In the genomic region with DNA sequence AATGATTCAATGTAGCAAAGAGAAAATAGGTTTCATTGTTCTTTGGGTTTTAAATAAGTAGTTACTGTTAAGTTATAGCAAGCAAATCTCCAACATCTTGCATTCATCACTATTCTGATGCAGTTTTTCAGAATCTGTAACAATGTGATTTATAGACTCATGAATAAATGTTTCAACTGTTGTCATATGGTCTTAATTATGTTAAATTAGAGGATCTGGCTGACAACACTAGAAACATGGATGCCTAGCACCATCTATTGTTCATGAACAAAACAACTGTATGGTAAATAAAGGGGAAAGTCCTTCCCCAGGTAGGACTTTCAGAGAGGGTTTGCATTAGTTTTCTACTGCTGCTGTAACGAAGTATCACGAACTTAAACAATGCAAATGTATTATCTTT, we compare ENCODE assay signal across 11 cellular contexts.
A peak's percentile ranks its signal among the peaks of the same experiment; 100 is the strongest.
DNase-seq lines count a peak whose midpoint lies in the region; ATAC-seq and TF ChIP-seq lines count a peak whose summit lies in the region.
"Had no signal": no experiment of that assay in that cellular context is flagged by ENCODE, and none has a peak within 500 bp of the region (broad histone marks: within the 10 kb centered on the region; RNA-seq: fewer than 3 reads in every experiment).

No MANE protein-coding gene starts in this region.

- H3K4me3 ChIP-seq in kidney epithelial cell (ENCODE audit: low read depth, low read length), result no peak overlapping the region

- DNase-seq in DMS53 treated with DMSO at 0.1 percent for 48 hours (lab: John Stamatoyannopoulos, UW; ENCODE audit: unreplicated experiment), result peak; percentile 90
- DNase-seq in kidney epithelial cell (ENCODE audit: low read depth), result no peak
- DNase-seq in stimulated activated CD4-positive, alpha-beta T cell treated with anti-CD3 and anti-CD28 coated beads, Interleukin-2, amount 100 ng/mL, for 48 hours, result no peak
- DNase-seq: activated naive CD4-positive, alpha-beta T cell treated with anti-CD3 and anti-CD28 coated beads for 36 hours; stimulated activated naive B cell treated with anti-CD40 and anti-IgM and Interleukin-4, amounts not matched to agents 10 μg/mL and 1 μg/mL and 100 μg/mL, for 72 hours had no signal

- no peaks in the 10 kb centered on the region for H3K36me3 ChIP-seq in kidney epithelial cell (ENCODE audit: control insufficient read depth, insufficient read depth, low read length)

- TF ChIP-seq CTCF in kidney epithelial cell (IDR thresholded peaks at IDR 0.05; ENCODE audit: insufficient read depth, low read length, poor library complexity, severe bottlenecking), result peak; percentile 16

- peak; percentile 48 for ATAC-seq in HG02610 (IDR thresholded peaks at IDR 0.05; ENCODE audit: unreplicated experiment)
- ATAC-seq in SK-N-SH treated with all-trans-retinoic acid at 6 μM for 48 hours, result peak; percentile 81
- no peak for ATAC-seq in GM19463 (IDR thresholded peaks at IDR 0.05; ENCODE audit: unreplicated experiment)
- no peak for ATAC-seq in esophagus mucosa
- no peak for ATAC-seq in HG02870 (IDR thresholded peaks at IDR 0.05; ENCODE audit: unreplicated experiment)
- ATAC-seq: activated CD4-positive, CD25-positive, alpha-beta regulatory T cell treated with anti-CD3 and anti-CD28 coated beads, Interleukin-2, amount 50 U/mL, for 24 hours had no signal

- no peaks in the 10 kb centered on the region for H3K27me3 ChIP-seq in kidney epithelial cell (ENCODE audit: control insufficient read depth, insufficient read depth, low read length)

TF ChIP-seq in SK-N-SH treated with all-trans-retinoic acid at 6 μM for 48 hours, 23 proteins besides CTCF, POLR2A, EP300 and RAD21:
- TF ChIP-seq TCF4 (CRISPR knock-in tag; IDR thresholded peaks at IDR 0.05; ENCODE audit: borderline replicate concordance), result peak; percentile 64; the same call in 1 of the 2 replicates
- no peak for TF ChIP-seq GLIS3 (CRISPR knock-in tag; IDR thresholded peaks at IDR 0.05)
- no peak for TF ChIP-seq ZNF8 (CRISPR knock-in tag; IDR thresholded peaks at IDR 0.05)
- no peak for TF ChIP-seq PPARA (CRISPR knock-in tag; IDR thresholded peaks at IDR 0.05; ENCODE audit: borderline replicate concordance)
- 0 out of 2 replicates have a peak, but pooled peaks have one; percentile 37 for TF ChIP-seq TOX (CRISPR knock-in tag; IDR thresholded peaks at IDR 0.05; ENCODE audit: borderline replicate concordance)
- TF ChIP-seq POU6F1 (CRISPR knock-in tag; IDR thresholded peaks at IDR 0.05; ENCODE audit: borderline replicate concordance, low read depth), result no peak
- no peak for TF ChIP-seq ZFP30 (CRISPR knock-in tag; IDR thresholded peaks at IDR 0.05)
- no peak for TF ChIP-seq ESRRG (CRISPR knock-in tag; IDR thresholded peaks at IDR 0.05)
- TF ChIP-seq, protein P1, sequence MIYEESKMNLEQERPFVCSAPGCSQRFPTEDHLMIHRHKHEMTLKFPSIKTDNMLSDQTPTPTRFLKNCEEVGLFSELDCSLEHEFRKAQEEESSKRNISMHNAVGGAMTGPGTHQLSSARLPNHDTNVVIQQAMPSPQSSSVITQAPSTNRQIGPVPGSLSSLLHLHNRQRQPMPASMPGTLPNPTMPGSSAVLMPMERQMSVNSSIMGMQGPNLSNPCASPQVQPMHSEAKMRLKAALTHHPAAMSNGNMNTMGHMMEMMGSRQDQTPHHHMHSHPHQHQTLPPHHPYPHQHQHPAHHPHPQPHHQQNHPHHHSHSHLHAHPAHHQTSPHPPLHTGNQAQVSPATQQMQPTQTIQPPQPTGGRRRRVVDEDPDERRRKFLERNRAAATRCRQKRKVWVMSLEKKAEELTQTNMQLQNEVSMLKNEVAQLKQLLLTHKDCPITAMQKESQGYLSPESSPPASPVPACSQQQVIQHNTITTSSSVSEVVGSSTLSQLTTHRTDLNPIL (CRISPR knock-in tag; IDR thresholded peaks at IDR 0.05; ENCODE audit: low read depth), result no peak

Comparison
In these comparisons a context has a peak if more than half of its experiments do, and no peak if none do; other contexts are left out.
1. ATAC-seq: peak in HG02610 (single experiment) and SK-N-SH treated with all-trans-retinoic acid at 6 μM for 48 hours (single experiment); none in GM19463 (single experiment), esophagus mucosa (single experiment) and HG02870 (single experiment).